9 cellular contexts compared by ENCODE assay signal in the genomic region with DNA sequence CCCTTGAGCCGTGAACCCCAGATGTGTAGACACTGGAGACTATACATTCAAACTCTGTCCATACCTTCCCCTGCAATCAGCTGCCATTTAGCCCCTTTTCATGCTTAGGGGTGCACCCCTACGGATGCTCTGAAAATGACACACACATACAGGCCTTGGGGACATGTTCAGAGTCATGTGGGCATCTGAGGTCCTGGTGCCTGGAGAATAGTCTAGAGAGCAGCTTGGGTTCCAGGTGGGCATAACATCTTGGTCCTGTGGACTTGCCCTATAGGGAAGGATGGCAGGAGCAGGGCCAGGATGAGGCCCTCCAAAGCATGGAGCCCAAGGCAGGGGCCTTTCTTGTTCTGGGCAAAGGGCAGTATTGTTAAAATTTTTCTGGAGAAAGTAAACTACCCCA.
"Had no signal": no experiment of that assay in that cellular context is flagged by ENCODE, and none has a peak within 500 bp of the region (broad histone marks: within the 10 kb centered on the region; RNA-seq: fewer than 3 reads in every experiment).

No MANE protein-coding gene starts in this region.

- H3K4me2 ChIP-seq: GM23338 had no signal

- H3K4me3 ChIP-seq: GM23248, GM23338, HAP-1 had no signal

- H3K27ac Mint-ChIP-seq: GM23338, H9, HFFc6 had no signal

- H2AFZ ChIP-seq: GM23248, GM23338 had no signal

- H3K4me3 Mint-ChIP-seq: GM23338, H9, HFFc6 had no signal

- DNase-seq: GM23248, GOT3, H7, H9, HCEC 1CT, HFFc6 had no signal

- H3K9ac ChIP-seq: GM23248 had no signal

- H3K27ac ChIP-seq: GM23248 had no signal

- H3K36me3 ChIP-seq: HAP-1 had no signal

- H3K4me1 ChIP-seq: HAP-1 had no signal

- ATAC-seq: GM23338, HCT116 had no signal
